In genomic region chr12:73935817-73936216, GRCh38 we compare ENCODE assay signal across 9 cellular contexts.
DNase-seq lines count a peak whose midpoint lies in the region; ATAC-seq and TF ChIP-seq lines count a peak whose summit lies in the region.
"Had no signal": no experiment of that assay in that cellular context is flagged by ENCODE, and none has a peak within 500 bp of the region (broad histone marks: within the 10 kb centered on the region; RNA-seq: fewer than 3 reads in every experiment).

No MANE protein-coding gene starts in this region.

- H3K27me3 ChIP-seq in kidney epithelial cell (ENCODE audit: control insufficient read depth, insufficient read depth, low read length) = no peaks in the 10 kb centered on the region
- H3K27me3 ChIP-seq: SJSA1 had no signal

- TF ChIP-seq CTCF in kidney epithelial cell (IDR thresholded peaks at IDR 0.05; ENCODE audit: insufficient read depth, low read length, poor library complexity, severe bottlenecking) = peak; percentile 45

- in situ Hi-C loops in SK-MEL-5 (cut with HindIII; ENCODE audit: low pct_unique_long_range_greater_than_20kb, low sequenced_read_pairs) = no loop called here

- H3K4me3 ChIP-seq in kidney epithelial cell (ENCODE audit: low read depth, low read length) = no peak overlapping the region
- H3K4me3 ChIP-seq: SJSA1 had no signal

- DNase-seq in DMS53 (lab: John Stamatoyannopoulos, UW) = peak; percentile 99
- DNase-seq in NCI-H1417 (lab: John Stamatoyannopoulos, UW) = peak; percentile 53 to 81 (median 76)
- DNase-seq in SK-MEL-5 (ENCODE audit: low read depth, low spot score) = peak; percentile 54
- DNase-seq in kidney epithelial cell (ENCODE audit: low read depth) = no peak
- DNase-seq in amygdala (lab: John Stamatoyannopoulos, UW) = no peak
- no peak for DNase-seq in COLO668 (lab: John Stamatoyannopoulos, UW; ENCODE audit: unreplicated experiment)
- DNase-seq in stimulated activated naive CD4-positive, alpha-beta T cell treated with Interleukin-2 at 50 U/mL for 16 hours (lab: John Stamatoyannopoulos, UW) = no peak

- ATAC-seq in HG02571 (IDR thresholded peaks at IDR 0.05; ENCODE audit: unreplicated experiment) = no peak

- no peaks in the 10 kb centered on the region for H3K36me3 ChIP-seq in kidney epithelial cell (ENCODE audit: control insufficient read depth, insufficient read depth, low read length)
- H3K36me3 ChIP-seq: SJSA1 had no signal

Comparison
In these comparisons a context has a peak if more than half of its experiments do, and no peak if none do; other contexts are left out.
1. DNase-seq: peak in DMS53 (single experiment), NCI-H1417 (3 of 3) and SK-MEL-5 (single experiment); none in kidney epithelial cell (single experiment), amygdala (0 of 56), COLO668 (single experiment) and stimulated activated naive CD4-positive, alpha-beta T cell treated with Interleukin-2 at 50 U/mL for 16 hours (single experiment).